ENCODE assay signal across 24 cellular contexts in the genomic region with DNA sequence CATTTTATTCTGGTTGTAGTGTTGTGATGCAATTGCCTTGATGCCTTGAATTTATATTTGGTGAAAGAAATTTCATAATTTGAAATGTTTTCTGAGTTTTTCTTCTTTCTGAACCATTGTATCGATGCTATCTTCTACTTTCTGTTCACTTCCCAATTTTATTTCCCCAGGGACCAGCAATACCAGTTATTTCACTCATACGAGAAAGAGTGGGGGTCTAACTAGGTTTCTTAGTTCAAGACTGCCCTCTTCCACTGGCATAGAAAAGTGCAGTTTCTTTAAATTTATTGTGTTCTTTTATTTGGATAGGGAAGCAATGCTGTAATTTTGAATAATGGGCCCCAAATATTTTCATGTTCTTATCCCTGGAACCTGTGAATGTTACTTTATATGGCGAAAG.
DNase-seq lines count a peak whose midpoint lies in the region; ATAC-seq and TF ChIP-seq lines count a peak whose summit lies in the region.
"Had no signal": no experiment of that assay in that cellular context is flagged by ENCODE, and none has a peak within 500 bp of the region (broad histone marks: within the 10 kb centered on the region; RNA-seq: fewer than 3 reads in every experiment).

No MANE protein-coding gene starts in this region.

- POLR2A ChIA-PET in SK-N-SH (lab: Yijun Ruan, JAX), result no interaction called here

- TF ChIP-seq EP300 in SK-N-SH (IDR thresholded peaks at IDR 0.05; ENCODE audit: borderline replicate concordance in 1 of 2, low read depth in 1 of 2, low read length in 1 of 2), result no peak

- H3K27ac Mint-ChIP-seq in type B pancreatic cell, result no peak overlapping the region
- H3K27ac Mint-ChIP-seq in effector memory CD8-positive, alpha-beta T cell, result no peak overlapping the region
- H3K27ac Mint-ChIP-seq in activated naive CD8-positive, alpha-beta T cell treated with anti-CD3 and anti-CD28 coated beads for 36 hours, result no peak overlapping the region
- H3K27ac Mint-ChIP-seq: activated naive CD4-positive, alpha-beta T cell treated with anti-CD3 and anti-CD28 coated beads for 36 hours; CD4-positive, alpha-beta memory T cell; stimulated activated memory B cell treated with anti-CD40 and anti-IgM and Interleukin-4, amounts not matched to agents 10 μg/mL and 1 μg/mL and 100 μg/mL, for 72 hours had no signal

- H3K36me3 ChIP-seq in SK-N-SH (replicated peaks in 1 of 2; ENCODE audit: control insufficient read depth in 1 of 2, insufficient read depth in 2 of 2, low read length in 1 of 2) (no peaks in the 10 kb centered on the region), fibroblast of lung (ENCODE audit: control insufficient read depth, insufficient read depth, low read length) (no peaks in the 10 kb centered on the region)
- H3K36me3 ChIP-seq: left lung, right atrium auricular region, tibial nerve had no signal

- CTCF ChIA-PET in SK-N-SH (lab: Yijun Ruan, JAX), result interaction anchor here (0.6 kb wide), 1 partner anchor 18 kb away, joined by 3 read pairs; no protein-coding TSS in a partner anchor

- no peak overlapping the region for H3K4me3 Mint-ChIP-seq in type B pancreatic cell
- H3K4me3 Mint-ChIP-seq in effector memory CD8-positive, alpha-beta T cell, result no peak overlapping the region
- H3K4me3 Mint-ChIP-seq in activated naive CD8-positive, alpha-beta T cell treated with anti-CD3 and anti-CD28 coated beads for 36 hours, result no peak overlapping the region
- H3K4me3 Mint-ChIP-seq: activated naive CD4-positive, alpha-beta T cell treated with anti-CD3 and anti-CD28 coated beads for 36 hours; CD4-positive, alpha-beta memory T cell; stimulated activated memory B cell treated with anti-CD40 and anti-IgM and Interleukin-4, amounts not matched to agents 10 μg/mL and 1 μg/mL and 100 μg/mL, for 72 hours had no signal

- H4K20me1 ChIP-seq in SK-N-SH (ENCODE audit: insufficient read depth), result no peaks in the 10 kb centered on the region
- no peaks in the 10 kb centered on the region for H4K20me1 ChIP-seq in fibroblast of lung (ENCODE audit: control insufficient read depth, extremely low read depth, insufficient read depth, low read length)

- peaks cover 6% of the 10 kb centered on the region for H3K9me3 Mint-ChIP-seq in type B pancreatic cell
- peaks cover 10 to 16% of the 10 kb centered on the region in 2 donors for H3K9me3 Mint-ChIP-seq in effector memory CD8-positive, alpha-beta T cell
- peaks cover 7% of the 10 kb centered on the region for H3K9me3 Mint-ChIP-seq in activated naive CD8-positive, alpha-beta T cell treated with anti-CD3 and anti-CD28 coated beads for 36 hours

- no peak overlapping the region for H3K4me3 ChIP-seq in SK-N-SH (ENCODE audit: low read depth in 2 of 2, low read length in 1 of 2)
- no peak overlapping the region for H3K4me3 ChIP-seq in fibroblast of lung (replicated peaks in 1 of 4; ENCODE audit: control extremely low read depth in 1 of 4, insufficient read depth in 1 of 4, low read depth in 3 of 4, low read length in 4 of 4)
- H3K4me3 ChIP-seq: GM23248, left lung, mucosa of descending colon, right atrium auricular region, tibial nerve had no signal

- peak; percentile 43 for TF ChIP-seq CTCF in SK-N-SH (IDR thresholded peaks at IDR 0.05)
- TF ChIP-seq CTCF in fibroblast of lung (conservative IDR thresholded peaks at IDR 0.05 in 1 of 2, IDR thresholded peaks at IDR 0.05 in 1 of 2; ENCODE audit: low read depth in 1 of 2, low read length in 2 of 2), result peak; percentile 15 to 26
- TF ChIP-seq CTCF in type B pancreatic cell (conservative IDR thresholded peaks at IDR 0.05), result peak; percentile 33

- no peaks in the 10 kb centered on the region for H3K27me3 Mint-ChIP-seq in type B pancreatic cell
- H3K27me3 Mint-ChIP-seq in effector memory CD8-positive, alpha-beta T cell, result no peaks in the 10 kb centered on the region
- H3K27me3 Mint-ChIP-seq in activated naive CD8-positive, alpha-beta T cell treated with anti-CD3 and anti-CD28 coated beads for 36 hours, result no peaks in the 10 kb centered on the region
- H3K27me3 Mint-ChIP-seq: CD4-positive, alpha-beta memory T cell; stimulated activated memory B cell treated with anti-CD40 and anti-IgM and Interleukin-4, amounts not matched to agents 10 μg/mL and 1 μg/mL and 100 μg/mL, for 72 hours had no signal

- peak; percentile 37; the same call in 1 of the 2 replicates for TF ChIP-seq RAD21 in SK-N-SH (IDR thresholded peaks at IDR 0.05; ENCODE audit: low read length)

- in situ Hi-C loops in SK-MEL-5 (cut with HindIII; ENCODE audit: low pct_unique_long_range_greater_than_20kb, low sequenced_read_pairs), result no loop called here

- H3K9me2 ChIP-seq in SK-N-SH, result no peaks in the 10 kb centered on the region

- peaks cover 11% of the 10 kb centered on the region for H3K4me1 Mint-ChIP-seq in type B pancreatic cell (ENCODE audit: unreplicated experiment)
- H3K4me1 Mint-ChIP-seq in effector memory CD8-positive, alpha-beta T cell (ENCODE audit: low read depth in 2 of 2), result no peaks in the 10 kb centered on the region
- H3K4me1 Mint-ChIP-seq in activated naive CD8-positive, alpha-beta T cell treated with anti-CD3 and anti-CD28 coated beads for 36 hours, result no peaks in the 10 kb centered on the region
- H3K4me1 Mint-ChIP-seq: stimulated activated memory B cell treated with anti-CD40 and anti-IgM and Interleukin-4, amounts not matched to agents 10 μg/mL and 1 μg/mL and 100 μg/mL, for 72 hours had no signal

- H3K27me3 ChIP-seq in SK-N-SH (ENCODE audit: insufficient read depth) (no peaks in the 10 kb centered on the region), fibroblast of lung (ENCODE audit: control insufficient read depth, insufficient read depth, low read length) (no peaks in the 10 kb centered on the region)
- H3K27me3 ChIP-seq: left lung, right atrium auricular region, tibial nerve had no signal

- H3K27ac ChIP-seq in SK-N-SH (ENCODE audit: low read depth in 2 of 2, low read length in 1 of 2), result no peak overlapping the region
- no peak overlapping the region for H3K27ac ChIP-seq in fibroblast of lung (ENCODE audit: insufficient read depth, low read length)
- H3K27ac ChIP-seq: GM23248, left lung, right atrium auricular region, tibial nerve had no signal

- no peaks in the 10 kb centered on the region for H3F3A ChIP-seq in SK-N-SH (replicated peaks; ENCODE audit: insufficient read depth)

- no peaks in the 10 kb centered on the region for H3K9me3 ChIP-seq in SK-N-SH
- H3K9me3 ChIP-seq in fibroblast of lung (ENCODE audit: control insufficient read depth, insufficient read depth, low read depth, low read length), result no peaks in the 10 kb centered on the region
- H3K9me3 ChIP-seq: left lung, right atrium auricular region, tibial nerve had no signal

- H3K4me1 ChIP-seq in SK-N-SH (ENCODE audit: control insufficient read depth in 1 of 2, insufficient read depth in 2 of 2, low read depth in 1 of 2, low read length in 1 of 2) (no peaks in the 10 kb centered on the region), fibroblast of lung (ENCODE audit: control insufficient read depth, extremely low read depth, insufficient read depth, low read length) (no peaks in the 10 kb centered on the region)
- H3K4me1 ChIP-seq: left lung, right atrium auricular region had no signal

- no peak for ATAC-seq in SK-N-SH treated with all-trans-retinoic acid at 6 μM for 48 hours
- ATAC-seq in effector memory CD8-positive, alpha-beta T cell (replicated peaks), result no peak
- ATAC-seq: left lung; mucosa of descending colon; stimulated activated memory B cell treated with anti-CD40 and anti-IgM and Interleukin-4, amounts not matched to agents 10 μg/mL and 1 μg/mL and 100 μg/mL, for 72 hours had no signal

- H2AFZ ChIP-seq in SK-N-SH (ENCODE audit: low read depth) (peak overlapping the region; percentile 89; the same call in 1 of the 2 replicates), fibroblast of lung (ENCODE audit: low read length) (no peak overlapping the region)
- H2AFZ ChIP-seq: GM23248 had no signal

- H3K9ac ChIP-seq in SK-N-SH (no peak overlapping the region), fibroblast of lung (ENCODE audit: insufficient read depth, low read length) (no peak overlapping the region)
- H3K9ac ChIP-seq: GM23248 had no signal

- H3K36me3 Mint-ChIP-seq in type B pancreatic cell, result peaks cover 7% of the 10 kb centered on the region
- no peaks in the 10 kb centered on the region for H3K36me3 Mint-ChIP-seq in effector memory CD8-positive, alpha-beta T cell (ENCODE audit: insufficient read depth)
- H3K36me3 Mint-ChIP-seq in activated naive CD8-positive, alpha-beta T cell treated with anti-CD3 and anti-CD28 coated beads for 36 hours, result peaks cover 1% of the 10 kb centered on the region
- H3K36me3 Mint-ChIP-seq: CD4-positive, alpha-beta memory T cell; stimulated activated memory B cell treated with anti-CD40 and anti-IgM and Interleukin-4, amounts not matched to agents 10 μg/mL and 1 μg/mL and 100 μg/mL, for 72 hours had no signal

- H3K4me2 ChIP-seq in SK-N-SH, result no peak overlapping the region
- no peak overlapping the region for H3K4me2 ChIP-seq in fibroblast of lung (ENCODE audit: extremely low read depth, insufficient read depth, low read length)

- H3K79me2 ChIP-seq in SK-N-SH (ENCODE audit: insufficient read depth) (no peaks in the 10 kb centered on the region), fibroblast of lung (ENCODE audit: control insufficient read depth, insufficient read depth, low read length) (no peaks in the 10 kb centered on the region)

- DNase-seq in SK-N-SH (no peak), SK-MEL-5 (ENCODE audit: low read depth, low spot score) (peak; percentile 0), fibroblast of lung (ENCODE audit: low read depth in 2 of 2) (peak in 1 of 2 donors; percentile 40), type B pancreatic cell (ENCODE audit: extremely low spot score, unreplicated experiment) (no peak), COR-L47 (lab: John Stamatoyannopoulos, UW) (no peak)
- no peak for DNase-seq in effector memory CD8-positive, alpha-beta T cell
- DNase-seq in activated naive CD8-positive, alpha-beta T cell treated with anti-CD3 and anti-CD28 coated beads for 36 hours, result no peak
- DNase-seq: 8988T; activated CD4-positive, alpha-beta T cell treated with anti-CD3 and anti-CD28 coated beads, Interleukin-2, amount 50 U/mL, for 4 hours; activated naive CD4-positive, alpha-beta T cell treated with anti-CD3 and anti-CD28 coated beads for 36 hours; CD4-positive, alpha-beta memory T cell; dermis blood vessel endothelial cell; DMS79 treated with DMSO at 0.1 percent for 48 hours; GM23248; left lung; mucosa of descending colon; NCI-H1105 treated with DMSO at 0.1 percent for 48 hours; NCI-H2171 treated with DMSO at 0.1 percent for 48 hours; NCI-H82; stimulated activated CD4-positive, alpha-beta T cell treated with anti-CD3 and anti-CD28 coated beads, Interleukin-15, amount 100 ng/mL, for 24 hours had no signal

- WGBS in SK-N-SH (ENCODE audit: low lambda C conversion rate), result 56% methylated on average over 3 of the region's 3 CpGs

TF ChIP-seq in SK-N-SH, 30 proteins besides CTCF, POLR2A, EP300 and RAD21:
- no peak for TF ChIP-seq NRF1 (IDR thresholded peaks at IDR 0.05; ENCODE audit: low read depth, low read length)
- no peak for TF ChIP-seq RCOR1 (IDR thresholded peaks at IDR 0.05; ENCODE audit: low read length)
TF ChIP-seq in SK-N-SH: peak in this region for 0.
